In the genomic region with DNA sequence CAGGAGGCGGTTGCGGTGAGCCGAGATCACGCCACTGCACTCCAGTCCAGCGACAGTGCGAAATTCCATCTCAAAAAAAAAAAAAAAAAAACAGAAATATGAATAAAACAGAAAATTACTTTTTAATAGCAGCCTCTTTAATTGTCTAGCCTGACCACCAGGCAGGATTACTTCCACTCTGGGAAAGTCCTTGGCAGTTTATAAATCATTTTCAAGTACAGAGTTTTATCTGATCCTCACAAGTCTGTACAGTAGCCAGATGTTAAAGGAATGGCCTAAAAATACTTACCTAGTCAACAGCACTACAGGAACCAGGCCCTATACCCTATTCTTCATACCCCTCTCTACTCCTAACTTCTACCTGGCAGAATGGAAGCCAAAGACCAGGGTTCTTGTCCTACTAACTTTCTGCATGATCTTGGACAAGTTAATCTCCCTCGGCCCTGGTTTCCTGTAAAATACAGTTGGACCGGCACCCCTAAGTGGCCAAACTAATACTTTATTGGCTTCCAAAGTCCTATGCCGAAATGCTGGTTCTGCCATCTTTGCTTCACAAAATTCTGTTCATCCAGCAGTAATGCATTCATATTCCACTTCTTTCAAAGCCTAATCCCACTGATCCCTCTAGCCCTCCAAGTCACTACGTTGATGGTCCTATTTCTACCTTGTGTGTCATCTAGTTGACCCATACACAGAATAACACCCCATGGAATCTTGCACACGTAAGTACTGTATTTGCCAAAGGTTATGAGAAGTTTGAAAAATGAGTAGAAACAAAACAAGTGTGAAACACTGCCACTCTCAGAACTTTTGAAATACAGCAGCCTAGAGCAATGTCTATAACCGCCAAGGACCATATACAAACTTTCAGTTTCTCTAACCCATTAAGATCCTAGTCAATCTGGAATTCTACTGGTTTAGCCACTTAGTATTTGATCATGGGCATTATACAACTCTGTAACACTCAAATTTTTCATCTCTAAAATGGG, we compare ENCODE assay signal across 8 cellular contexts. TPM values are rescaled to one million over a fixed set of nuclear protein-coding genes. Genes with fewer than 3 reads are reported as not detected.
DNase-seq lines count a peak whose midpoint lies in the region; ATAC-seq, FAIRE-seq and TF ChIP-seq lines count a peak whose summit lies in the region.

No MANE protein-coding gene starts in this region.

- TF ChIP-seq CTCF in right atrium auricular region (IDR thresholded peaks at IDR 0.05), result no peak
- TF ChIP-seq CTCF in GM12878 (IDR thresholded peaks at IDR 0.05 in 2 of 3, conservative IDR thresholded peaks at IDR 0.05 in 1 of 3; ENCODE audit: control insufficient read depth in 2 of 3, extremely low read depth in 1 of 3, insufficient read depth in 1 of 3, low read depth in 3 of 3, low read length in 3 of 3), result peak in 2 of 3 experiments; percentile 31 to 33; a peak in 3 of 6 replicates
- no peak for TF ChIP-seq CTCF in lung (IDR thresholded peaks at IDR 0.05; ENCODE audit: control extremely low read depth, extremely low read depth)
- TF ChIP-seq CTCF in vagina (IDR thresholded peaks at IDR 0.05), result no peak

- intact Hi-C loops in Right ventricle myocardium inferior (cut with DNase I), result no loop called here
- intact Hi-C loops in GM12878 (cut with micrococcal nuclease; ENCODE audit: unreplicated experiment), result loop anchor here (5.0 kb wide), 1 partner anchor 118 kb away; the partner anchor contains the start of gene RALY
- intact Hi-C loops in vagina (cut with DNase I), result no loop called here

- H3K4me2 ChIP-seq in GM12878 (ENCODE audit: control insufficient read depth, insufficient read depth), result peak overlapping the region; percentile 92

- WGBS in GM12878 (ENCODE audit: insufficient coverage, insufficient replicate concordance, low lambda C conversion rate, missing lambda C conversion rate), result 50% methylated on average over 12 of the region's 12 CpGs
- 64 to 73% methylated on average over 12 of the region's 12 CpGs for WGBS in lung, 2 donors

- H3K36me3 ChIP-seq in right atrium auricular region (no peaks in the 10 kb centered on the region), GM12878 (ENCODE audit: control insufficient read depth in 2 of 2, insufficient read depth in 2 of 2, low read length in 1 of 2) (peaks cover 0 to 12% of the 10 kb centered on the region in 2 experiments; a peak in 2 of 4 replicates), lung (ENCODE audit: control insufficient read depth in 2 of 2, insufficient read depth in 2 of 2, low read length in 2 of 2) (peaks cover 0 to 4% of the 10 kb centered on the region in 2 donors), vagina (peaks cover 0 to 18% of the 10 kb centered on the region in 2 donors)

- peak overlapping the region; percentile 100 for H3K9ac ChIP-seq in GM12878 (ENCODE audit: control insufficient read depth, insufficient read depth, low read length)

- SMC1A ChIA-PET in GM12878 (lab: Charles Lee; ENCODE audit: uncharacterized antibody, unreplicated experiment), result interaction anchor here (0.7 to 2.7 kb wide), 4 partner anchors 15 to 444 kb away, joined by 3 to 10 read pairs (median 4); partner anchors contain the start of gene ACTL10

- TF ChIP-seq POLR2A in GM12878 (IDR thresholded peaks at IDR 0.05; ENCODE audit: low read depth, low read length) (peak; percentile 38; the same call in 1 of the 2 replicates), vagina (IDR thresholded peaks at IDR 0.05) (no peak)

- in situ Hi-C loops in GM12878 (cut with MboI), result no loop called here

- H3K9me3 ChIP-seq in right atrium auricular region (no peaks in the 10 kb centered on the region), GM12878 (replicated peaks; ENCODE audit: control insufficient read depth, insufficient read depth, low read length) (no peaks in the 10 kb centered on the region), lung (ENCODE audit: control insufficient read depth in 2 of 2, insufficient read depth in 1 of 2, low read length in 1 of 2) (no peaks in the 10 kb centered on the region), vagina (no peaks in the 10 kb centered on the region)

- H3K4me1 ChIP-seq in right atrium auricular region, result peaks cover 0 to 38% of the 10 kb centered on the region in 2 donors
- peaks cover 9% of the 10 kb centered on the region for H3K4me1 ChIP-seq in GM12878 (ENCODE audit: control insufficient read depth, insufficient read depth, low read length)
- H3K4me1 ChIP-seq in lung (ENCODE audit: control insufficient read depth in 2 of 2, insufficient read depth in 2 of 2, low read length in 2 of 2), result peaks cover 4 to 17% of the 10 kb centered on the region in 2 donors
- peaks cover 58% of the 10 kb centered on the region for H3K4me1 ChIP-seq in vagina

- H3K27me3 ChIP-seq in right atrium auricular region, result no peaks in the 10 kb centered on the region
- no peaks in the 10 kb centered on the region for H3K27me3 ChIP-seq in GM12878 (replicated peaks in 1 of 2; ENCODE audit: control insufficient read depth in 2 of 2, insufficient read depth in 2 of 2, low read length in 1 of 2)
- no peaks in the 10 kb centered on the region for H3K27me3 ChIP-seq in lung (ENCODE audit: control insufficient read depth, insufficient read depth)
- H3K27me3 ChIP-seq in vagina, result no peaks in the 10 kb centered on the region

- POLR2A ChIA-PET in GM12878 (lab: Charles Lee), result interaction anchor here (0.7 to 3.6 kb wide), 3 partner anchors 118 to 1159 kb away, joined by 5 to 25 read pairs (median 7); partner anchors contain the start of gene RALY

- peaks cover 67% of the 10 kb centered on the region for H3K79me2 ChIP-seq in GM12878 (ENCODE audit: control insufficient read depth, insufficient read depth, low read length)

- no peak for TF ChIP-seq EP300 in GM12878 (IDR thresholded peaks at IDR 0.05; ENCODE audit: borderline replicate concordance in 1 of 2, control insufficient read depth in 1 of 2, low read depth in 2 of 2, low read length in 2 of 2)

- BruUV-seq in GM12878 (replicated peaks; lab: Mats Ljungman, UMichigan), result no TSS peak

- H4K20me1 ChIP-seq in GM12878 (ENCODE audit: control insufficient read depth, insufficient read depth), result peaks cover 7% of the 10 kb centered on the region

- ATAC-seq in Right ventricle myocardium inferior, result no peak
- peak; percentile 30 for ATAC-seq in GM12878
- no peak for ATAC-seq in lung (ENCODE audit: insufficient read depth, low FRiP score)
- no peak for ATAC-seq in HG03520 (IDR thresholded peaks at IDR 0.05; ENCODE audit: unreplicated experiment)
- no peak for ATAC-seq in HG03457 (IDR thresholded peaks at IDR 0.05; ENCODE audit: unreplicated experiment)
- ATAC-seq in HG02571 (IDR thresholded peaks at IDR 0.05; ENCODE audit: unreplicated experiment), result no peak

- H3K27ac ChIP-seq in right atrium auricular region (peak overlapping the region; percentile 93 to 98), GM12878 (ENCODE audit: control insufficient read depth, insufficient read depth) (peak overlapping the region; percentile 92), lung (ENCODE audit: low read depth in 1 of 2, low read length in 1 of 2) (peak overlapping the region in 1 of 2 donors; percentile 95), vagina (peak overlapping the region; percentile 92)

- no peak for FAIRE-seq in GM12878 (lab: Jason Lieb, UNC)

- CTCF ChIA-PET in GM12878 (lab: Yijun Ruan, JAX), result no interaction called here

- RAD21 ChIA-PET in GM12878 (lab: Charles Lee; ENCODE audit: unreplicated experiment), result no interaction called here

- H3K4me3 ChIP-seq in right atrium auricular region (peak overlapping the region; percentile 76 to 98), GM12878 (peak overlapping the region; percentile 84), lung (peak overlapping the region; percentile 33), vagina (peak overlapping the region; percentile 63 to 99)

- no peak overlapping the region for H2AFZ ChIP-seq in GM12878 (ENCODE audit: control insufficient read depth, low read depth, low read length)

- DNase-seq in right atrium auricular region (ENCODE audit: low spot score) (no peak), Right ventricle myocardium inferior (ENCODE audit: missing footprints) (no peak), GM12878 (ENCODE audit: low read depth, low spot score) (no peak), lung (ENCODE audit: low spot score) (no peak), vagina (ENCODE audit: extremely low spot score in 2 of 2) (no peak)

- no peak for TF ChIP-seq RAD21 in GM12878 (IDR thresholded peaks at IDR 0.05; ENCODE audit: insufficient read depth, low read depth, low read length)

TF ChIP-seq in GM12878, 131 proteins besides CTCF, POLR2A, EP300 and RAD21 (continues in another document):
- TF ChIP-seq RELB (IDR thresholded peaks at IDR 0.05; ENCODE audit: low read depth), result 0 out of 2 replicates have a peak, but pooled peaks have one; percentile 6

RNA-seq across cellular contexts. Expression of gene EIF2S2, which starts 1.7 kb away (rescaled TPM):
- total RNA-seq in right atrium auricular region, result 10 to 100 TPM; 35.1 to 35.6 TPM
- 43.7 TPM for total RNA-seq in Right ventricle myocardium inferior
- total RNA-seq in GM12878 (2013; cell fraction: nucleolus; rRNA removed), result 19.3 and 19.8 TPM in 2 replicates
- 78.6 and 96.7 TPM in 2 replicates for total RNA-seq in GM12878 (2014; rRNA removed)
- 144 and 153 TPM in 2 replicates for total RNA-seq in GM12878 (2014; rRNA removed; fragmentation: Illumina TruSeq; extraction: Trizol)
- 80.2 and 84.1 TPM in 2 replicates for total RNA-seq in GM12878 (2021)
- polyA plus RNA-seq in GM12878 (2011; ENCODE audit: low read depth), result 79.9 TPM
- 88.7 and 134 TPM in 2 replicates for polyA plus RNA-seq in GM12878 (2011; rRNA removed)
- 40.4 and 43.0 TPM in 2 replicates for polyA plus RNA-seq in GM12878 (2011; cell fraction: cytosol; rRNA removed)
- 27.3 and 28.2 TPM in 2 replicates for polyA plus RNA-seq in GM12878 (2011; cell fraction: nucleus; rRNA removed)
- polyA plus RNA-seq in GM12878 (2012), result 89.2 and 98.1 TPM in 2 replicates
- polyA plus RNA-seq in GM12878 (2014; fragmentation: Illumina TruSeq; extraction: Trizol), result 153 and 161 TPM in 2 replicates
- 100 to 1,000 TPM in 1 of 2 experiments, 10 to 100 TPM in 1; 60.2 to 103 TPM for polyA plus RNA-seq in GM12878 (2014; fragmentation: Nextera tagmentation; extraction: Ambion mirVana)
- 76.0 and 84.6 TPM in 2 replicates for polyA plus RNA-seq in GM12878 (2014; rRNA removed)
- polyA plus RNA-seq in GM12878 (2016; fragmentation: Nextera tagmentation; extraction: Ambion mirVana), result 10 to 100 TPM; 78.1 to 79.0 TPM
- polyA minus RNA-seq in GM12878 (2011; rRNA and poly(A)+ RNA removed), result 25.0 and 32.9 TPM in 2 replicates
- 15.5 and 17.9 TPM in 2 replicates for polyA minus RNA-seq in GM12878 (2011; cell fraction: cytosol; rRNA and poly(A)+ RNA removed)
- polyA minus RNA-seq in GM12878 (2011; cell fraction: nucleus; rRNA and poly(A)+ RNA removed), result 8.2 and 12.4 TPM in 2 replicates
- total RNA-seq in lung, result 10 to 100 TPM; 48.2 to 55.9 TPM
- polyA plus RNA-seq in lung, result 10 to 100 TPM; 37.5 to 69.7 TPM
- total RNA-seq in vagina, result 34.6 TPM

Comparison
In these comparisons a context has a peak if more than half of its experiments do, and no peak if none do; other contexts are left out.
1. H3K4me3 ChIP-seq: peak in every context shown above with its lines; median percentile 87 in right atrium auricular region; 84 in GM12878; 81 in vagina; 33 in lung.
2. CTCF ChIP-seq: peak in GM12878 (2 of 3); none in right atrium auricular region (0 of 2), lung (single experiment) and vagina (0 of 3).